Comparison of ENCODE assay signal across 19 cellular contexts in the genomic region with DNA sequence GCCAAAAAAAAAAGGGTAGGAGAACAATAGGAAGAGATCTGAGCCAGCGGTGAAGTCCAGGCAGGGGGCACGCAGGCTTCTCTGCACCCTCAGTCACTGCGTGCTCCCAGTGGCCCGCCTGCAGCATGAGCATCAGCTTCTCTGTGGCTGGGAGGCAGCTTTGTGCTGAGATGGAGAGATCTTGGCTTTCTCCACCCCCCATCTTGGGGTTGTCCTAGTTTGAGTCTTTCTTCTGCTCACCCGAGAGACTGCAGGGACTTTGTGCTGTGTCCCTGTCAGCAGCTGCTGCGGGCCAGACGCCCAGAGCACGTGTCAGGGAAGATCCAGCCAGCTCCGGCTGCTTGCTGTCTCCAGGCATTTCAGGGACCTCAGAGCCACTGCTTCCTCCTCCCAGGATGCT. TPM values are rescaled to one million over a fixed set of nuclear protein-coding genes. Genes with fewer than 3 reads are reported as not detected.
A peak's percentile ranks its signal among the peaks of the same experiment; 100 is the strongest.
DNase-seq lines count a peak whose midpoint lies in the region; ATAC-seq and TF ChIP-seq lines count a peak whose summit lies in the region.
"Had no signal": no experiment of that assay in that cellular context is flagged by ENCODE, and none has a peak within 500 bp of the region (broad histone marks: within the 10 kb centered on the region; RNA-seq: fewer than 3 reads in every experiment).

No MANE protein-coding gene starts in this region.

- DNase-seq in IMR-90, result no peak
- no peak for DNase-seq in endodermal cell
- no peak for DNase-seq in left lung
- peak; percentile 47 to 69 for DNase-seq in gastrocnemius medialis
- no peak for DNase-seq in trophoblast cell
- no peak for DNase-seq in effector memory CD4-positive, alpha-beta T cell
- DNase-seq: activated CD4-positive, CD25-positive, alpha-beta regulatory T cell; CD4-positive, CD25-positive, alpha-beta regulatory T cell; erythroblast; GF-D8; NCI-H1436 treated with DMSO at 0.1 percent for 48 hours; stimulated activated CD4-positive, alpha-beta T cell treated with anti-CD3 and anti-CD28 coated beads, Interleukin-2, amount 100 ng/mL, for 48 hours had no signal

- H2BK120ac ChIP-seq in IMR-90 (ENCODE audit: low read depth, low read length), result no peak overlapping the region
- H2BK120ac ChIP-seq in trophoblast cell (ENCODE audit: insufficient read depth, low read length, poor library complexity), result no peak overlapping the region

- H2BK15ac ChIP-seq in IMR-90 (ENCODE audit: low read depth, low read length), result no peak overlapping the region

- H2AK9ac ChIP-seq in IMR-90 (replicated peaks; ENCODE audit: low read depth, low read length, poor library complexity), result no peak overlapping the region

- H2BK5ac ChIP-seq in IMR-90 (ENCODE audit: low read depth, low read length, poor library complexity, severe bottlenecking), result no peak overlapping the region
- H2BK5ac ChIP-seq in trophoblast cell (ENCODE audit: low read depth, low read length, poor library complexity), result no peak overlapping the region

- H4K91ac ChIP-seq in IMR-90 (ENCODE audit: insufficient read depth, low read depth, low read length), result no peak overlapping the region
- H4K91ac ChIP-seq in trophoblast cell (ENCODE audit: low read depth, low read length), result no peak overlapping the region

- H3K9me3 ChIP-seq in IMR-90 (ENCODE audit: control insufficient read depth, insufficient read depth, low read length) (peaks cover 11% of the 10 kb centered on the region), endodermal cell (ENCODE audit: control insufficient read depth, low read length) (peaks cover 24% of the 10 kb centered on the region), left lung (peaks cover 0 to 27% of the 10 kb centered on the region in 2 donors), gastrocnemius medialis (peaks cover 0 to 14% (median 0%) of the 10 kb centered on the region in 3 donors), trophoblast cell (ENCODE audit: insufficient read depth, low read depth, low read length) (peaks cover 3% of the 10 kb centered on the region)
- H3K9me3 ChIP-seq in effector memory CD4-positive, alpha-beta T cell (ENCODE audit: control insufficient read depth, low read length), result peaks cover 11% of the 10 kb centered on the region
- H3K9me3 ChIP-seq: neutrophil had no signal

- H3K14ac ChIP-seq in IMR-90 (replicated peaks; ENCODE audit: low read depth, low read length) (no peak overlapping the region), trophoblast cell (ENCODE audit: low read length) (no peak overlapping the region)

- BruUV-seq in IMR-90 (replicated peaks; lab: Mats Ljungman, UMichigan), result no TSS peak

- H3K36me3 Mint-ChIP-seq in endodermal cell (ENCODE audit: low read depth), result peaks cover 60% of the 10 kb centered on the region

- no peak overlapping the region for H3K18ac ChIP-seq in IMR-90 (ENCODE audit: low read depth, low read length)
- no peak overlapping the region for H3K18ac ChIP-seq in trophoblast cell (ENCODE audit: low read length)

- H4K20me1 ChIP-seq in IMR-90 (ENCODE audit: insufficient read depth, low read length), result peaks cover 10% of the 10 kb centered on the region

- TF ChIP-seq RAD21 in IMR-90 (IDR thresholded peaks at IDR 0.05; ENCODE audit: low read length), result no peak

- dilution Hi-C loops in IMR-90 (cut with HindIII; ENCODE audit: low sequenced_read_pairs, unreplicated experiment), result no loop called here

- H4K12ac ChIP-seq in trophoblast cell (ENCODE audit: low read depth, low read length), result no peak overlapping the region

- H2BK12ac ChIP-seq in trophoblast cell (ENCODE audit: low read length), result no peak overlapping the region

- 38% methylated on average over 4 of the region's 9 CpGs; no CpG with 5 or more reads in 1 of the 2 experiments for WGBS in IMR-90 (ENCODE audit: extremely low coverage in 2 of 2, insufficient read length in 1 of 2), 2 experiments
- WGBS in endodermal cell (ENCODE audit: insufficient coverage in 1 of 2, insufficient read length in 1 of 2), 2 experiments, result 49 to 68% methylated on average over 4 to 9 of the region's 9 CpGs
- WGBS in trophoblast cell (ENCODE audit: extremely low coverage, insufficient coverage, insufficient read length), result no CpG with 5 or more reads among the region's 9 CpGs

- peaks cover 41% of the 10 kb centered on the region in 2 experiments for H3K79me1 ChIP-seq in IMR-90 (ENCODE audit: low read depth in 1 of 2, low read length in 2 of 2)
- H3K79me1 ChIP-seq in trophoblast cell (ENCODE audit: low read length), result no peaks in the 10 kb centered on the region

- in situ Hi-C loops in IMR-90 (cut with MboI; ENCODE audit: low sequenced_read_pairs), result no loop called here
- in situ Hi-C loops in gastrocnemius medialis (cut with MboI; ENCODE audit: low sequenced_read_pairs in 4 of 4), result loop anchor here in 2 of 4 donors (25.0 kb wide), 1 partner anchor 162 kb away; a partner anchor contains a TSS

- H3K23ac ChIP-seq in IMR-90 (ENCODE audit: low read depth, low read length) (no peak overlapping the region), trophoblast cell (ENCODE audit: low read length) (no peak overlapping the region)

- H3K27me3 ChIP-seq in IMR-90 (ENCODE audit: control insufficient read depth, insufficient read depth, low read length) (no peaks in the 10 kb centered on the region), endodermal cell (ENCODE audit: control insufficient read depth, insufficient read depth, low read length, poor library complexity, severe bottlenecking) (no peaks in the 10 kb centered on the region), left lung (no peaks in the 10 kb centered on the region), gastrocnemius medialis (no peaks in the 10 kb centered on the region), trophoblast cell (ENCODE audit: insufficient read depth, low read length) (no peaks in the 10 kb centered on the region)
- H3K27me3 ChIP-seq in effector memory CD4-positive, alpha-beta T cell (replicated peaks; ENCODE audit: control insufficient read depth, insufficient read depth, low read length, poor library complexity, severe bottlenecking), result no peaks in the 10 kb centered on the region
- H3K27me3 ChIP-seq: breast epithelium, neutrophil, SJSA1 had no signal

- H3K27ac ChIP-seq in IMR-90 (ENCODE audit: insufficient read depth, low read length), result no peak overlapping the region
- peak overlapping the region; percentile 69 for H3K27ac ChIP-seq in endodermal cell (ENCODE audit: low read depth, low read length)
- H3K27ac ChIP-seq in left lung, result no peak overlapping the region
- H3K27ac ChIP-seq in gastrocnemius medialis, result peak overlapping the region in 1 of 4 donors; percentile 50
- H3K27ac ChIP-seq in trophoblast cell (ENCODE audit: low read depth, low read length), result no peak overlapping the region
- no peak overlapping the region for H3K27ac ChIP-seq in effector memory CD4-positive, alpha-beta T cell (ENCODE audit: insufficient read depth, low read length, poor library complexity, severe bottlenecking)
- H3K27ac ChIP-seq: neutrophil, SJSA1 had no signal

- H3K79me2 ChIP-seq in trophoblast cell (ENCODE audit: control insufficient read depth, insufficient read depth, low read length, poor library complexity), result no peaks in the 10 kb centered on the region

- H3K36me3 ChIP-seq in IMR-90 (ENCODE audit: control insufficient read depth, insufficient read depth, low read length) (peaks cover 32% of the 10 kb centered on the region), endodermal cell (ENCODE audit: control insufficient read depth, insufficient read depth, low read length) (peaks cover 43% of the 10 kb centered on the region), left lung (peaks cover 0 to 76% of the 10 kb centered on the region in 2 donors), gastrocnemius medialis (peaks cover 0 to 28% of the 10 kb centered on the region in 2 donors), trophoblast cell (ENCODE audit: control insufficient read depth in 1 of 2, insufficient read depth in 2 of 2, low read length in 2 of 2) (peaks cover 16 to 23% of the 10 kb centered on the region in 2 experiments)
- peaks cover 39% of the 10 kb centered on the region for H3K36me3 ChIP-seq in effector memory CD4-positive, alpha-beta T cell (ENCODE audit: control insufficient read depth, insufficient read depth, low read length)
- H3K36me3 ChIP-seq: breast epithelium had no signal

- H3K27ac Mint-ChIP-seq in endodermal cell, result peak overlapping the region; percentile 75
- H3K27ac Mint-ChIP-seq: stimulated activated naive CD8-positive, alpha-beta T cell treated with anti-CD3 and anti-CD28 coated beads, Interleukin-15, Interleukin-2, amounts not matched to agents 100 ng/mL and 50 ng/mL, for 24 hours had no signal

- no peak for TF ChIP-seq CTCF in IMR-90 (conservative IDR thresholded peaks at IDR 0.05; ENCODE audit: low read depth, low read length)
- no peak for TF ChIP-seq CTCF in endodermal cell (conservative IDR thresholded peaks at IDR 0.05)
- no peak for TF ChIP-seq CTCF in left lung (IDR thresholded peaks at IDR 0.05)
- TF ChIP-seq CTCF in gastrocnemius medialis (IDR thresholded peaks at IDR 0.05 in 4 of 5, conservative IDR thresholded peaks at IDR 0.05 in 1 of 5), result no peak

- peaks cover 12% of the 10 kb centered on the region for H3K4me1 Mint-ChIP-seq in endodermal cell

- H3K27me3 Mint-ChIP-seq in endodermal cell (ENCODE audit: insufficient read depth), result no peaks in the 10 kb centered on the region
- H3K27me3 Mint-ChIP-seq: CD4-positive, CD25-positive, alpha-beta regulatory T cell; stimulated activated naive CD8-positive, alpha-beta T cell treated with anti-CD3 and anti-CD28 coated beads, Interleukin-15, Interleukin-2, amounts not matched to agents 100 ng/mL and 50 ng/mL, for 24 hours had no signal

- CTCF ChIA-PET in IMR-90 (lab: Yijun Ruan, JAX), result no interaction called here

- H3K9ac ChIP-seq in IMR-90 (ENCODE audit: low read depth, low read length) (no peak overlapping the region), endodermal cell (ENCODE audit: extremely low read depth, low read length, poor library complexity, severe bottlenecking) (no peak overlapping the region), trophoblast cell (ENCODE audit: low read length) (no peak overlapping the region)

- POLR2A ChIA-PET in IMR-90 (lab: Charles Lee; ENCODE audit: unreplicated experiment), result no interaction called here

- peaks cover 25% of the 10 kb centered on the region for H3K9me3 Mint-ChIP-seq in endodermal cell

- H3K4ac ChIP-seq in IMR-90 (ENCODE audit: low read depth, low read length) (no peak overlapping the region), trophoblast cell (ENCODE audit: low read depth, low read length) (no peak overlapping the region)

- ATAC-seq in IMR-90 (ENCODE audit: low read depth), result peak; percentile 62
- peak; percentile 12 for ATAC-seq in left lung
- peak; percentile 88 to 93 for ATAC-seq in gastrocnemius medialis
- ATAC-seq in esophagus mucosa, result no peak
- ATAC-seq in GM21390 (IDR thresholded peaks at IDR 0.05; ENCODE audit: unreplicated experiment), result no peak
- ATAC-seq: K562 had no signal

- no peak overlapping the region for H3K56ac ChIP-seq in IMR-90 (ENCODE audit: extremely low read depth, insufficient read depth, low read length)

- intact Hi-C loops in IMR-90 (cut with micrococcal nuclease), result no loop called here
- intact Hi-C loops in left lung (cut with DNase I), result no loop called here
- intact Hi-C loops in gastrocnemius medialis (cut with DNase I; ENCODE audit: low total_unique reads), result no loop called here

- H3K4me3 Mint-ChIP-seq in endodermal cell, result no peak overlapping the region
- H3K4me3 Mint-ChIP-seq: CD4-positive, CD25-positive, alpha-beta regulatory T cell; stimulated activated naive CD8-positive, alpha-beta T cell treated with anti-CD3 and anti-CD28 coated beads, Interleukin-15, Interleukin-2, amounts not matched to agents 100 ng/mL and 50 ng/mL, for 24 hours had no signal

- H3K4me2 ChIP-seq in IMR-90 (ENCODE audit: low read depth, low read length) (no peak overlapping the region), trophoblast cell (ENCODE audit: low read length) (no peak overlapping the region)

- H4K5ac ChIP-seq in IMR-90 (ENCODE audit: low read depth, low read length), result no peak overlapping the region

- H2BK20ac ChIP-seq in IMR-90 (ENCODE audit: low read depth, low read length), result no peak overlapping the region

- H4K8ac ChIP-seq in IMR-90 (ENCODE audit: low read depth in 2 of 2, low read length in 2 of 2) (no peak overlapping the region), trophoblast cell (ENCODE audit: low read depth, low read length) (no peak overlapping the region)

- H3K4me1 ChIP-seq in IMR-90 (ENCODE audit: control insufficient read depth, insufficient read depth, low read length) (peaks cover 1% of the 10 kb centered on the region; the same call in 1 of the 2 replicates), endodermal cell (ENCODE audit: control insufficient read depth, insufficient read depth, low read length) (peaks cover 15% of the 10 kb centered on the region), left lung (peaks cover 0 to 3% of the 10 kb centered on the region in 2 donors), gastrocnemius medialis (peaks cover 9 to 15% of the 10 kb centered on the region in 2 donors), trophoblast cell (ENCODE audit: control insufficient read depth in 1 of 2, insufficient read depth in 2 of 2, low read length in 2 of 2) (no peaks in the 10 kb centered on the region)
- no peaks in the 10 kb centered on the region for H3K4me1 ChIP-seq in effector memory CD4-positive, alpha-beta T cell (ENCODE audit: control insufficient read depth, insufficient read depth, low read length, poor library complexity, severe bottlenecking)
- H3K4me1 ChIP-seq: breast epithelium, SJSA1 had no signal

- TF ChIP-seq POLR2A in IMR-90 (IDR thresholded peaks at IDR 0.05; ENCODE audit: low read depth, low read length) (no peak), gastrocnemius medialis (IDR thresholded peaks at IDR 0.05) (no peak)

- H2AK5ac ChIP-seq in IMR-90 (ENCODE audit: low read depth, low read length) (no peak overlapping the region), trophoblast cell (ENCODE audit: low read length) (no peak overlapping the region)

- H3K4me3 ChIP-seq in IMR-90 (ENCODE audit: insufficient read depth, low read depth, low read length) (no peak overlapping the region), endodermal cell (ENCODE audit: low read length) (peak overlapping the region; percentile 39), left lung (no peak overlapping the region), gastrocnemius medialis (no peak overlapping the region), trophoblast cell (ENCODE audit: low read depth, low read length) (no peak overlapping the region)
- H3K4me3 ChIP-seq in effector memory CD4-positive, alpha-beta T cell (ENCODE audit: insufficient read depth, low read depth, low read length, poor library complexity, severe bottlenecking), result no peak overlapping the region
- H3K4me3 ChIP-seq: breast epithelium, K562, SJSA1 had no signal

- peaks cover 3% of the 10 kb centered on the region; the same call in 1 of the 2 replicates for H3K9me1 ChIP-seq in IMR-90 (ENCODE audit: insufficient read depth, low read length)

- H2AFZ ChIP-seq in IMR-90 (replicated peaks; ENCODE audit: low read length, poor library complexity) (no peak overlapping the region), trophoblast cell (ENCODE audit: insufficient read depth, low read length, poor library complexity) (no peak overlapping the region)

RNA-seq across cellular contexts. Expression of a gene that starts 20.3 kb away (rescaled TPM):
- total RNA-seq in IMR-90 (2012; rRNA removed), result 25.8 and 33.6 TPM in 2 replicates
- 69.9 and 70.2 TPM in 2 replicates for polyA plus RNA-seq in IMR-90 (2012; rRNA removed)
- polyA plus RNA-seq in IMR-90 (2012; cell fraction: cytosol; rRNA removed), result 41.7 and 43.0 TPM in 2 replicates
- 143 and 176 TPM in 2 replicates for polyA plus RNA-seq in IMR-90 (2012; cell fraction: nucleus; rRNA removed; ENCODE audit: low replicate concordance)
- total RNA-seq in endodermal cell, result 100 to 1,000 TPM in 1 of 2 donors, 10 to 100 TPM in 1; 98.2 to 103 TPM
- polyA plus RNA-seq in endodermal cell (2013, experiment 1 of 2), result 61.9 TPM
- polyA plus RNA-seq in endodermal cell (2013, experiment 2 of 2), result 59.2 TPM
- total RNA-seq in left lung, result 10 to 100 TPM; 83.0 to 99.4 TPM
- total RNA-seq in gastrocnemius medialis, result 10 to 100 TPM; 36.6 to 57.4 (median 53.1) TPM
- 61.7 TPM for total RNA-seq in esophagus mucosa
- 32.2 and 35.8 TPM in 2 replicates for polyA plus RNA-seq in trophoblast cell (2013)

RNA-seq across cellular contexts. Expression of a gene that starts 22.2 kb away (rescaled TPM):
- total RNA-seq in IMR-90 (2012; rRNA removed) (56.9 and 67.4 TPM in 2 replicates), endodermal cell (10 to 100 TPM; 30.1 to 36.8 TPM), left lung (10 to 100 TPM; 18.2 to 22.3 TPM), gastrocnemius medialis (10 to 100 TPM; 23.2 to 30.5 (median 24.4) TPM), esophagus mucosa (25.9 TPM)
- polyA plus RNA-seq in IMR-90 (2012; rRNA removed), result 44.9 and 46.5 TPM in 2 replicates
- 52.7 and 75.5 TPM in 2 replicates for polyA plus RNA-seq in IMR-90 (2012; cell fraction: cytosol; rRNA removed)
- polyA plus RNA-seq in IMR-90 (2012; cell fraction: nucleus; rRNA removed; ENCODE audit: low replicate concordance), result 25.6 and 31.2 TPM in 2 replicates
- 32.7 TPM for polyA plus RNA-seq in endodermal cell (2013, experiment 1 of 2)
- 29.4 TPM for polyA plus RNA-seq in endodermal cell (2013, experiment 2 of 2)
- polyA plus RNA-seq in trophoblast cell (2013), result 13.9 and 14.1 TPM in 2 replicates

Comparison
In these comparisons a context has a peak if more than half of its experiments do, and no peak if none do; other contexts are left out.
1. ATAC-seq: peak in IMR-90 (single experiment), left lung (single experiment) and gastrocnemius medialis (2 of 2); none in esophagus mucosa (single experiment) and GM21390 (single experiment).
2. DNase-seq: peak in gastrocnemius medialis (2 of 2); none in IMR-90 (single experiment), endodermal cell (single experiment), left lung (0 of 2), trophoblast cell (0 of 2) and effector memory CD4-positive, alpha-beta T cell (0 of 3).